ENCODE assay signal across 1 cellular context in the genomic region with DNA sequence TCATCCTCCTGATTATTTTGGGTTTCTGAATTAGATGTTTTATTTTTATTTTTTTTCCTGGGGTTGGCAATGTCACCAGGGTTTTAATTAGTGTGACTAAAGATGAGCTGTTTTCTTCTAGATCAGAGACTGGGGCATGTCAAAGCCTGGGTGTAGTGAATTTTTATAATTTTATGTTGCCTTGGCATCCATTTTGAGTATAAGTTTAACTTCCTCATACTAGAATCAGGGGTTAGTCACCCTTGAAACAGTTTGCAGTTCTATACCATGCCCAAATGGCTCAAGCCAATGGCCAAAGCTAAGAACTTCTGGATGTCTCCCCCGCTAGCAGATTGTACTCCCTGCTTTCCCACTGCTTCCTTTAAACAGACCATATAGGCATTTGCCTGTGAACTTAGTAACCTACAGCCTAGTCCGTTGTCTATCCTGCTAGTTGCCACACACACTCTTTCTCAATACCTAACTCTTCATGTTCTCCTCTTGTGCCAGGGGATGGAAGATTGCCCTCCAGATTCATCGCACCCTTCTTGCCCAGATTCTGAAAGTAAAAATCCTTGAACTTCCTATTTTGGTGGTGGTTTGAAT.
TF ChIP-seq lines count a peak whose summit lies in the region.

No MANE protein-coding gene starts in this region.

TF ChIP-seq in GM23338, 12 proteins besides CTCF, POLR2A, EP300 and RAD21 (continued from another document):
- no peak for TF ChIP-seq ZNF462 (CRISPR knock-in tag; IDR thresholded peaks at IDR 0.05)
- no peak for TF ChIP-seq CREB1 (CRISPR knock-in tag; IDR thresholded peaks at IDR 0.05; ENCODE audit: low read depth)
